In the genomic region with DNA sequence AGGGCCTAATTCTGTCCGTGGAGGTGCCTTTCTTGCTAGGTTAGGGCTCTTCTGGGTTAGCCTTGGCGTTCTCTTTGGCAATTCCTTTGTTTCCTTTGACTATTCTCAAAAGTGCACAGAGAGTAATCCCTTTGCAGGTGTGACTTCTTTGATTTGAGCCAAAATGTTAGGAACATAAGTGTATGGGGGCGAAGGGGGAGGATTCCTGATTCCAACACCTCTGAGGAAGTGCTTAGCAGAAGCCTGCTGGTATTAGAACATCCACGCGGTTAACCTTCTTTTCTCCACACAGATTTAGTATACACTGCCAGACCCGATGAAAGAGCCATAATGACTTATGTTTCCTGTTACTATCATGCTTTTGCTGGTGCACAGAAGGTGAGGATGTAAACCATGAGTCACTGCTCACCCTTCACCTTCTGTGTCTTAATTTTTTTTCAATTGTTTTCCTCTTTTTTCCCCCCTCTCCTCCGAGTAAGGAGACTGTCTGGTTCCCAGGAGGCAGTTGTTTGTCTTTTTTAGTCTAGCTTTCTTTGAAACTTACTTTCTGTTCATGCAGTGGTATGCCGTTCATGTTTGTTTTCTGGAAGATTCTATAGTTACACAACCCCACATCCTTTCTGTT, we compare ENCODE assay signal across 22 cellular contexts. TPM values are rescaled to one million over a fixed set of nuclear protein-coding genes. Genes with fewer than 3 reads are reported as not detected.
DNase-seq lines count a peak whose midpoint lies in the region; ATAC-seq, FAIRE-seq and TF ChIP-seq lines count a peak whose summit lies in the region.
"Had no signal": no experiment of that assay in that cellular context is flagged by ENCODE, and none has a peak within 500 bp of the region (broad histone marks: within the 10 kb centered on the region; RNA-seq: fewer than 3 reads in every experiment).

No MANE protein-coding gene starts in this region.

- peaks cover 4 to 8% of the 10 kb centered on the region in 2 experiments for H3K4me1 ChIP-seq in trophoblast cell (ENCODE audit: control insufficient read depth in 1 of 2, insufficient read depth in 2 of 2, low read length in 2 of 2)
- H3K4me1 ChIP-seq: neural progenitor cell, SJCRH30, stomach had no signal

- no peak for TF ChIP-seq CTCF in fibroblast of pulmonary artery (IDR thresholded peaks at IDR 0.05; ENCODE audit: low read length, missing control alignments)

- no peak overlapping the region for H2BK5ac ChIP-seq in trophoblast cell (ENCODE audit: low read depth, low read length, poor library complexity)

- no peak overlapping the region for H2AFZ ChIP-seq in trophoblast cell (ENCODE audit: insufficient read depth, low read length, poor library complexity)
- H2AFZ ChIP-seq: neural progenitor cell had no signal

- no peak overlapping the region for H3K23ac ChIP-seq in trophoblast cell (ENCODE audit: low read length)

- H2AK5ac ChIP-seq in trophoblast cell (ENCODE audit: low read length): no peak overlapping the region

- H4K8ac ChIP-seq in trophoblast cell (ENCODE audit: low read depth, low read length): no peak overlapping the region

- H4K12ac ChIP-seq in trophoblast cell (ENCODE audit: low read depth, low read length): no peak overlapping the region

- peak; percentile 53 for FAIRE-seq in RCC 7860 (lab: Jason Lieb, UNC)
- FAIRE-seq: H1, TTC549 had no signal

- H3K4me3 ChIP-seq in fibroblast of pulmonary artery (replicated peaks; ENCODE audit: low read depth, low read length) (no peak overlapping the region), trophoblast cell (ENCODE audit: low read depth, low read length) (no peak overlapping the region)
- H3K4me3 ChIP-seq: lung, neural progenitor cell, SJCRH30, stomach had no signal

- no peaks in the 10 kb centered on the region for H3K27me3 ChIP-seq in trophoblast cell (ENCODE audit: insufficient read depth, low read length)
- H3K27me3 ChIP-seq: neural progenitor cell, SJCRH30, stomach had no signal

- H4K91ac ChIP-seq in trophoblast cell (ENCODE audit: low read depth, low read length): no peak overlapping the region

- H3K4ac ChIP-seq in trophoblast cell (ENCODE audit: low read depth, low read length): no peak overlapping the region

- ATAC-seq in GM19328 (IDR thresholded peaks at IDR 0.05; ENCODE audit: unreplicated experiment): no peak

- no peaks in the 10 kb centered on the region for H3K36me3 ChIP-seq in trophoblast cell (ENCODE audit: control insufficient read depth in 1 of 2, insufficient read depth in 2 of 2, low read length in 2 of 2)
- H3K36me3 ChIP-seq: neural progenitor cell, SJCRH30 had no signal

- H3K9ac ChIP-seq in trophoblast cell (ENCODE audit: low read length): no peak overlapping the region
- H3K9ac ChIP-seq: neural progenitor cell had no signal

- H2BK120ac ChIP-seq in trophoblast cell (ENCODE audit: insufficient read depth, low read length, poor library complexity): no peak overlapping the region

- DNase-seq in NCI-H2171 treated with DMSO at 0.1 percent for 48 hours (lab: John Stamatoyannopoulos, UW): peak; percentile 18
- DNase-seq in NCI-H2171 (lab: John Stamatoyannopoulos, UW): no peak
- DNase-seq in RCC 7860 (ENCODE audit: low spot score): peak; percentile 41
- DNase-seq in fibroblast of pulmonary artery (ENCODE audit: low read depth): peak; percentile 65
- DNase-seq in trophoblast cell: no peak
- DNase-seq in retina: no peak
- DNase-seq in stimulated activated CD4-positive, alpha-beta T cell treated with anti-CD3 and anti-CD28 coated beads, Interleukin-1b, Interleukin-23, amount 100 ng/mL, for 48 hours: no peak
- DNase-seq: 8988T; activated naive CD4-positive, alpha-beta T cell treated with Interleukin-2 at 50 U/mL for 16 hours; CD8-positive, alpha-beta memory T cell; central memory CD4-positive, alpha-beta T cell; GF-D8; hypothalamus; NCI-H2029; SJCRH30; stomach had no signal

- no peak overlapping the region for H3K4me2 ChIP-seq in trophoblast cell (ENCODE audit: low read length)
- H3K4me2 ChIP-seq: neural progenitor cell had no signal

- H3K79me2 ChIP-seq in trophoblast cell (ENCODE audit: control insufficient read depth, insufficient read depth, low read length, poor library complexity): no peaks in the 10 kb centered on the region

- no CpG with 5 or more reads among the region's 8 CpGs for WGBS in trophoblast cell (ENCODE audit: extremely low coverage, insufficient coverage, insufficient read length)

- H3K79me1 ChIP-seq in trophoblast cell (ENCODE audit: low read length): no peaks in the 10 kb centered on the region

- H3K18ac ChIP-seq in trophoblast cell (ENCODE audit: low read length): no peak overlapping the region

- H3K14ac ChIP-seq in trophoblast cell (ENCODE audit: low read length): no peak overlapping the region

- H3K27ac ChIP-seq in trophoblast cell (ENCODE audit: low read depth, low read length): peak overlapping the region; percentile 23
- H3K27ac ChIP-seq: HL-60, neural progenitor cell, SJCRH30, stomach had no signal

- peaks cover under 1% of the 10 kb centered on the region for H3K9me3 ChIP-seq in trophoblast cell (ENCODE audit: insufficient read depth, low read depth, low read length)
- H3K9me3 ChIP-seq: SJCRH30, stomach had no signal

- H2BK12ac ChIP-seq in trophoblast cell (ENCODE audit: low read length): peak overlapping the region; percentile 16

RNA-seq across cellular contexts. Expression of a gene that starts 48.0 kb away (rescaled TPM):
- 6.9 and 8.3 TPM in 2 replicates for polyA plus RNA-seq in trophoblast cell (2013)
- polyA plus RNA-seq: CD8-positive, alpha-beta memory T cell had no signal

Comparison
In these comparisons a context has a peak if more than half of its experiments do, and no peak if none do; other contexts are left out.
1. DNase-seq: peak in NCI-H2171 treated with DMSO at 0.1 percent for 48 hours (single experiment), RCC 7860 (single experiment) and fibroblast of pulmonary artery (single experiment); none in NCI-H2171 (single experiment), trophoblast cell (0 of 2), retina (single experiment) and stimulated activated CD4-positive, alpha-beta T cell treated with anti-CD3 and anti-CD28 coated beads, Interleukin-1b, Interleukin-23, amount 100 ng/mL, for 48 hours (single experiment).